ENCODE assay signal across 10 cellular contexts in the genomic region with DNA sequence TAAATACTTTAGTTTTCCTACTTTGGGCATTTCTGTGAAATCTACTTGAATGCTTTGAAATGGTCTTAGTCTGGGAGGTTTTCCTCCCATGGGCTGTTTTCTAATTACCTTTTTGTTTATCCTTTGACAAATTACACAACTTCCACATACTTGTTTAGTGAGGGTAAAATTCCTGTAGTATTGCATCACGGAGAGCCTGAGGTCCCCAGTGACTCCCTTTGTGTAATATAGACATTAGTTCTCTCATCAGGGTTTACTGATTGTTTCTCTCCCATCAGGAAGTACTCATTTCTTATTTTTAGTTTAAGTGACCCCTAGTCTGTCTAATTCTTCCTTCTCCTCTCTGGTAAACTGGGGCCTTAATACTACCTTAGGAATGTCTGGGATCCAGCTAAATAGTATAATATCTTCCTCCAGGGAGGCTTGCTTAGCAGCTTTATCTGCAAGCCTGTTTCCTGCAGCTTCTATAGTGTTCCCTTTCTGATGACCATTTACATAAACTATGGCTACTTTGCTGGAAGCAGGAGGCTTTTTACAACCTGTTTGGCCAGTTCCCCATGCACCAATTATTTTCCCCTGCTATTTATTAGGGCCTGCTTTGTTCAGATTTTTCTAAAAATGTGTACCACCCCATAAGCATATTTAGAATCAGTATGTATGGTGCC.
DNase-seq lines count a peak whose midpoint lies in the region; ATAC-seq lines count a peak whose summit lies in the region.
"Had no signal": no experiment of that assay in that cellular context is flagged by ENCODE, and none has a peak within 500 bp of the region (broad histone marks: within the 10 kb centered on the region; RNA-seq: fewer than 3 reads in every experiment).

No MANE protein-coding gene starts in this region.

- no peaks in the 10 kb centered on the region for H3K36me3 Mint-ChIP-seq in activated T-helper 17 cell treated with anti-CD3 and anti-CD28 coated beads, Interleukin-2, amount 50 U/mL, for 72 hours (ENCODE audit: low read depth)
- H3K36me3 Mint-ChIP-seq: activated naive CD4-positive, alpha-beta T cell treated with anti-CD3 and anti-CD28 coated beads, Interleukin-2, amount 50 U/mL, for 24 hours had no signal

- H3K27me3 ChIP-seq in mucosa of rectum (ENCODE audit: control insufficient read depth in 2 of 2, insufficient read depth in 2 of 2, low read length in 2 of 2): no peaks in the 10 kb centered on the region
- no peaks in the 10 kb centered on the region for H3K27me3 ChIP-seq in HAP-1 (ENCODE audit: low read depth)

- H3K27me3 Mint-ChIP-seq in activated T-helper 17 cell treated with anti-CD3 and anti-CD28 coated beads, Interleukin-2, amount 50 U/mL, for 72 hours: no peaks in the 10 kb centered on the region
- H3K27me3 Mint-ChIP-seq: activated naive CD4-positive, alpha-beta T cell treated with anti-CD3 and anti-CD28 coated beads, Interleukin-2, amount 50 U/mL, for 24 hours had no signal

- DNase-seq in AG08395 (ENCODE audit: low spot score) (peak; percentile 60), HS-5 (ENCODE audit: low read depth) (peak; percentile 85), cerebellar cortex (ENCODE audit: low spot score) (peak; percentile 75), HAP-1 (ENCODE audit: low spot score in 2 of 2) (no peak)
- DNase-seq: stimulated activated CD4-positive, alpha-beta T cell treated with anti-CD3 and anti-CD28 coated beads, Interleukin-2, amount 100 ng/mL, for 48 hours had no signal

- H3K4me1 ChIP-seq in mucosa of rectum (ENCODE audit: control insufficient read depth in 2 of 2, insufficient read depth in 2 of 2, low read length in 2 of 2) (peaks cover 5 to 6% of the 10 kb centered on the region in 2 donors), HAP-1 (no peaks in the 10 kb centered on the region)

- peaks cover under 1% of the 10 kb centered on the region for H3K4me1 Mint-ChIP-seq in activated T-helper 17 cell treated with anti-CD3 and anti-CD28 coated beads, Interleukin-2, amount 50 U/mL, for 72 hours

- no peaks in the 10 kb centered on the region for H3K36me3 ChIP-seq in mucosa of rectum (ENCODE audit: control insufficient read depth in 2 of 2, insufficient read depth in 2 of 2, low read length in 2 of 2)
- no peaks in the 10 kb centered on the region for H3K36me3 ChIP-seq in HAP-1 (replicated peaks)

- no peak overlapping the region for H3K4me3 Mint-ChIP-seq in activated T-helper 17 cell treated with anti-CD3 and anti-CD28 coated beads, Interleukin-2, amount 50 U/mL, for 72 hours
- H3K4me3 Mint-ChIP-seq: activated naive CD4-positive, alpha-beta T cell treated with anti-CD3 and anti-CD28 coated beads, Interleukin-2, amount 50 U/mL, for 24 hours had no signal

- no peak overlapping the region for H3K4me3 ChIP-seq in mucosa of rectum (ENCODE audit: low read length in 2 of 2)
- no peak overlapping the region for H3K4me3 ChIP-seq in HAP-1

- H3K9me3 Mint-ChIP-seq in activated T-helper 17 cell treated with anti-CD3 and anti-CD28 coated beads, Interleukin-2, amount 50 U/mL, for 72 hours: peaks cover 4% of the 10 kb centered on the region
- H3K9me3 Mint-ChIP-seq: activated naive CD4-positive, alpha-beta T cell treated with anti-CD3 and anti-CD28 coated beads, Interleukin-2, amount 50 U/mL, for 24 hours had no signal

- no peak overlapping the region for H3K27ac Mint-ChIP-seq in activated T-helper 17 cell treated with anti-CD3 and anti-CD28 coated beads, Interleukin-2, amount 50 U/mL, for 72 hours
- H3K27ac Mint-ChIP-seq: activated naive CD4-positive, alpha-beta T cell treated with anti-CD3 and anti-CD28 coated beads, Interleukin-2, amount 50 U/mL, for 24 hours had no signal

- in situ Hi-C loops in HAP-1 (cut with MboI; ENCODE audit: low sequenced_read_pairs): no loop called here

- ATAC-seq in GM21360 (IDR thresholded peaks at IDR 0.05; ENCODE audit: unreplicated experiment) (no peak), HG02870 (IDR thresholded peaks at IDR 0.05; ENCODE audit: unreplicated experiment) (no peak)
- no peak for ATAC-seq in activated T-helper 17 cell treated with anti-CD3 and anti-CD28 coated beads, Interleukin-2, amount 50 U/mL, for 72 hours (replicated peaks)

- peak overlapping the region; percentile 9 to 52 for H3K27ac ChIP-seq in mucosa of rectum (ENCODE audit: low read depth in 2 of 2, low read length in 2 of 2)

- H3K9me3 ChIP-seq in mucosa of rectum (ENCODE audit: control insufficient read depth in 2 of 2, low read length in 2 of 2) (no peaks in the 10 kb centered on the region), HAP-1 (no peaks in the 10 kb centered on the region)

- H3K9ac ChIP-seq in mucosa of rectum (ENCODE audit: low read depth in 1 of 2, low read length in 2 of 2): no peak overlapping the region

Comparison
In these comparisons a context has a peak if more than half of its experiments do, and no peak if none do; other contexts are left out.
1. DNase-seq: peak in AG08395 (single experiment), HS-5 (single experiment) and cerebellar cortex (single experiment); none in HAP-1 (0 of 2).